ENCODE assay signal across 22 cellular contexts in the genomic region with DNA sequence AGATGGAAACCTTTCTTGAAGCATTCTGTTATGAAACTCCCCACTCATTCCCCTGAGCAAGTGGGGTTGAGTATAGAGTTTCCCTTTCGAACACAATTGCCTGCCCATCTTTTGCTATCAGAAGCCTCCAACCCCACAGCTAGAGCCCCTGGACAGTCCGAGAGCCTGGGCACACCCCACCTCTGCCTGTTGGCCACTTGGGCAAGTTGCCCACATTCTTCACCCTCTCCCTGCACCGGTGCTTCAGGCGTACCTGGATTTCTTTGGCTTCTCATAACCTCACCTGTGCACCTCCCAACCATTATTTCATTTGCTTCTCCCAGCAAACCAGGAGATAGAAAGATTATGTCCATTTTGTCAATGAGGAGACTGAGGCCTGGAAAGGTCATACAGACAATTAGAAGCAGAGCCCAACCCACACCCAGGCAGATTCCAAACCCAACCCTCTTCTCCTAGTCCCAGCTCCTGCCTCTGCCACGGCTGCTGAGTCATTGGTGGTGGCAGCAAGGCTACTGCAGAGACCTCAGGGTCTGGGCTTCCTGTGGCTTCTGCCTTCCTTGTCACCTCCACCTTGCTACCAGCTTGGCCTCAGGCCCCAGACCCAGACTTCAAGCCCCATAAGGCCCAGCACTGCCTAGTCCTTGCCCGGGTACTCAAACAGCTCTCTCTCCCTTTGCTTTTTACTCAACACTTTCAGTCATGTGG.
A peak's percentile ranks its signal among the peaks of the same experiment; 100 is the strongest.
DNase-seq lines count a peak whose midpoint lies in the region; FAIRE-seq and TF ChIP-seq lines count a peak whose summit lies in the region.
"Had no signal": no experiment of that assay in that cellular context is flagged by ENCODE, and none has a peak within 500 bp of the region (broad histone marks: within the 10 kb centered on the region; RNA-seq: fewer than 3 reads in every experiment).

No MANE protein-coding gene starts in this region.

- no peak for TF ChIP-seq POLR2A in GM12891 (IDR thresholded peaks at IDR 0.05; ENCODE audit: low read depth, low read length)

- FAIRE-seq in GM12891 (lab: Jason Lieb, UNC) (no peak), astrocyte (lab: Jason Lieb, UNC) (no peak)
- FAIRE-seq: HTR-8/SVneo had no signal

- peak overlapping the region; percentile 78 for H3K27ac Mint-ChIP-seq in astrocyte (ENCODE audit: unreplicated experiment)
- peak overlapping the region in 2 of 3 experiments; percentile 92 to 95 for H3K27ac Mint-ChIP-seq in nephron
- no peak overlapping the region for H3K27ac Mint-ChIP-seq in osteocyte (ENCODE audit: unreplicated experiment)
- H3K27ac Mint-ChIP-seq: activated T-helper 2 cell treated with anti-CD3 and anti-CD28 coated beads, Interferon-gamma antibody, Interleukin-2, Interleukin-4, amounts not matched to agents 10 μg/mL and 5 μg/mL and 100 μg/mL, durations not matched to agents 14 hours and 24 hours and 36 hours; CD4-positive, alpha-beta T cell; immature natural killer cell had no signal

- H3K36me3 Mint-ChIP-seq in astrocyte (ENCODE audit: low read depth, unreplicated experiment): no peaks in the 10 kb centered on the region
- H3K36me3 Mint-ChIP-seq in nephron (ENCODE audit: low read depth): no peaks in the 10 kb centered on the region
- H3K36me3 Mint-ChIP-seq in osteocyte (ENCODE audit: unreplicated experiment): no peaks in the 10 kb centered on the region
- H3K36me3 Mint-ChIP-seq: immature natural killer cell had no signal

- H3K9ac ChIP-seq in astrocyte (ENCODE audit: low read length): no peak overlapping the region

- H3K9me3 ChIP-seq in astrocyte (ENCODE audit: insufficient read depth, low read depth, low read length): no peaks in the 10 kb centered on the region
- H3K9me3 ChIP-seq: heart right ventricle had no signal

- no peaks in the 10 kb centered on the region for H3K4me1 ChIP-seq in astrocyte (ENCODE audit: insufficient read depth, low read length)
- H3K4me1 ChIP-seq: heart right ventricle had no signal

- no peak overlapping the region for H2AFZ ChIP-seq in astrocyte (ENCODE audit: low read depth, low read length)

- H3K36me3 ChIP-seq in astrocyte (ENCODE audit: insufficient read depth, low read length): no peaks in the 10 kb centered on the region
- H3K36me3 ChIP-seq: brain microvascular endothelial cell, heart right ventricle had no signal

- TF ChIP-seq CTCF in astrocyte (IDR thresholded peaks at IDR 0.05; ENCODE audit: insufficient read depth, low read depth, low read length) (no peak), nephron (IDR thresholded peaks at IDR 0.05; ENCODE audit: unreplicated experiment in 3 of 3) (no peak), osteocyte (IDR thresholded peaks at IDR 0.05) (no peak)

- DNase-seq in AG08395 (ENCODE audit: low spot score): peak; percentile 36
- DNase-seq in GM12891 (ENCODE audit: insufficient read length, low spot score): peak; percentile 32
- DNase-seq in astrocyte (ENCODE audit: low read depth): no peak
- no peak for DNase-seq in OCI-M1 (lab: John Stamatoyannopoulos, UW)
- no peak for DNase-seq in activated T-cell treated with anti-CD3 and anti-CD28 coated beads, Interleukin-2, amount 50 U/mL, for 48 hours
- DNase-seq in dermis blood vessel endothelial cell: no peak
- DNase-seq in osteocyte (ENCODE audit: extremely low spot score, unreplicated experiment): no peak
- DNase-seq: activated CD4-positive, alpha-beta T cell treated with anti-CD3 and anti-CD28 coated beads for 4 hours; brain microvascular endothelial cell; CD4-positive, alpha-beta T cell; heart right ventricle; immature natural killer cell; Kasumi-1; NCI-H526 treated with DMSO at 0.1 percent for 48 hours; nucleus accumbens; SHP77 treated with DMSO at 0.1 percent for 48 hours; stimulated activated CD4-positive, alpha-beta T cell treated with anti-CD3 and anti-CD28 coated beads, Interleukin-12 subunit alpha, Interleukin-12 subunit beta, amount 100 ng/mL, for 4 hours; substantia nigra had no signal

- H3K4me2 ChIP-seq in astrocyte (ENCODE audit: low read length): no peak overlapping the region

- H3K4me1 Mint-ChIP-seq in astrocyte (ENCODE audit: low read depth, unreplicated experiment) (peaks cover 20% of the 10 kb centered on the region), nephron (peaks cover 65% of the 10 kb centered on the region), osteocyte (ENCODE audit: unreplicated experiment) (no peaks in the 10 kb centered on the region)
- H3K4me1 Mint-ChIP-seq: immature natural killer cell had no signal

- no peak overlapping the region for H3K4me3 ChIP-seq in astrocyte (ENCODE audit: insufficient read depth, low read depth, low read length)
- H3K4me3 ChIP-seq: coronary artery, heart right ventricle had no signal

- H3K4me3 Mint-ChIP-seq in astrocyte (ENCODE audit: unreplicated experiment) (no peak overlapping the region), nephron (peak overlapping the region in 2 of 3 experiments; percentile 10 to 23), osteocyte (ENCODE audit: unreplicated experiment) (no peak overlapping the region)
- H3K4me3 Mint-ChIP-seq: CD4-positive, alpha-beta T cell; immature natural killer cell had no signal

- peaks cover 7% of the 10 kb centered on the region for H3K27me3 ChIP-seq in astrocyte (ENCODE audit: insufficient read depth, low read length)
- H3K27me3 ChIP-seq: brain microvascular endothelial cell had no signal

- H3K27me3 Mint-ChIP-seq in astrocyte (ENCODE audit: low read depth, unreplicated experiment): peaks cover 9% of the 10 kb centered on the region
- H3K27me3 Mint-ChIP-seq in nephron (ENCODE audit: low read depth): peaks cover 15% of the 10 kb centered on the region
- H3K27me3 Mint-ChIP-seq in osteocyte (ENCODE audit: unreplicated experiment): peaks cover 25% of the 10 kb centered on the region

- H3K79me2 ChIP-seq in astrocyte (ENCODE audit: insufficient read depth, low read length): no peaks in the 10 kb centered on the region

- H3K27ac ChIP-seq in astrocyte (ENCODE audit: low read depth, low read length): no peak overlapping the region
- H3K27ac ChIP-seq: brain microvascular endothelial cell, coronary artery, heart right ventricle had no signal

- H4K20me1 ChIP-seq in astrocyte (ENCODE audit: insufficient read depth, low read length): no peaks in the 10 kb centered on the region

- H3K9me3 Mint-ChIP-seq in astrocyte (ENCODE audit: unreplicated experiment): peaks cover 5% of the 10 kb centered on the region
- H3K9me3 Mint-ChIP-seq in nephron: no peaks in the 10 kb centered on the region
- H3K9me3 Mint-ChIP-seq in osteocyte (ENCODE audit: unreplicated experiment): no peaks in the 10 kb centered on the region
- H3K9me3 Mint-ChIP-seq: activated T-helper 2 cell treated with anti-CD3 and anti-CD28 coated beads, Interferon-gamma antibody, Interleukin-2, Interleukin-4, amounts not matched to agents 10 μg/mL and 5 μg/mL and 100 μg/mL, durations not matched to agents 14 hours and 24 hours and 36 hours; CD4-positive, alpha-beta T cell had no signal

TF ChIP-seq in GM12891, 5 proteins besides CTCF, POLR2A, EP300 and RAD21:
- TF ChIP-seq POU2F2 (IDR thresholded peaks at IDR 0.05; ENCODE audit: low read depth, low read length): no peak
- no peak for TF ChIP-seq SPI1 (IDR thresholded peaks at IDR 0.05; ENCODE audit: low read depth, low read length)
- TF ChIP-seq PAX5 (IDR thresholded peaks at IDR 0.05; ENCODE audit: insufficient read depth, low read length, severe bottlenecking): no peak
- no peak for TF ChIP-seq POLR2AphosphoS5 (IDR thresholded peaks at IDR 0.05; ENCODE audit: low read depth, low read length)
- TF ChIP-seq TAF1 (IDR thresholded peaks at IDR 0.05; ENCODE audit: low read depth, low read length): no peak

Comparison
In these comparisons a context has a peak if more than half of its experiments do, and no peak if none do; other contexts are left out.
1. DNase-seq: peak in AG08395 (single experiment) and GM12891 (single experiment); none in astrocyte (single experiment), OCI-M1 (single experiment), activated T-cell treated with anti-CD3 and anti-CD28 coated beads, Interleukin-2, amount 50 U/mL, for 48 hours (0 of 2), dermis blood vessel endothelial cell (single experiment) and osteocyte (single experiment).
2. H3K4me3 Mint-ChIP-seq: peak in nephron (2 of 3); none in astrocyte (single experiment) and osteocyte (single experiment).